In genomic region chr7:43135129-43135528, GRCh38 we compare ENCODE assay signal across 23 cellular contexts. TPM values are rescaled to one million over a fixed set of nuclear protein-coding genes. Genes with fewer than 3 reads are reported as not detected.
DNase-seq lines count a peak whose midpoint lies in the region; ATAC-seq, FAIRE-seq and TF ChIP-seq lines count a peak whose summit lies in the region.
"Had no signal": no experiment of that assay in that cellular context is flagged by ENCODE, and none has a peak within 500 bp of the region (broad histone marks: within the 10 kb centered on the region; RNA-seq: fewer than 3 reads in every experiment).

No MANE protein-coding gene starts in this region.

- FAIRE-seq in bronchial epithelial cell (lab: Jason Lieb, UNC) = no peak
- peak; percentile 91 for FAIRE-seq in keratinocyte (lab: Jason Lieb, UNC)
- FAIRE-seq: GM12878, islet of Langerhans had no signal

- H3K36me3 ChIP-seq in HUES64 (ENCODE audit: insufficient read depth, low read length) (no peaks in the 10 kb centered on the region), bronchial epithelial cell (ENCODE audit: control insufficient read depth, insufficient read depth, low read length) (no peaks in the 10 kb centered on the region), keratinocyte (ENCODE audit: control insufficient read depth in 2 of 2, extremely low read depth in 1 of 2, insufficient read depth in 2 of 2, low read length in 2 of 2) (no peaks in the 10 kb centered on the region)
- H3K36me3 ChIP-seq: heart left ventricle had no signal

- H3K4me3 ChIP-seq in HUES64 (ENCODE audit: low read length) (no peak overlapping the region), bronchial epithelial cell (ENCODE audit: low read depth, low read length) (no peak overlapping the region), keratinocyte (ENCODE audit: control insufficient read depth in 2 of 3, extremely low read depth in 1 of 3, insufficient read depth in 2 of 3, low read depth in 1 of 3, low read length in 3 of 3) (no peak overlapping the region)
- H3K4me3 ChIP-seq: GM12878, heart left ventricle had no signal

- DNase-seq in DMS53 (lab: John Stamatoyannopoulos, UW) = peak; percentile 51
- DNase-seq in bronchial epithelial cell (ENCODE audit: low read depth) = peak; percentile 68
- peak; percentile 15 for DNase-seq in keratinocyte (ENCODE audit: low read depth, low spot score)
- no peak for DNase-seq in NCI-H2029 (lab: John Stamatoyannopoulos, UW)
- DNase-seq in medulla oblongata (ENCODE audit: extremely low spot score) = no peak
- no peak for DNase-seq in NCI-H1930 (lab: John Stamatoyannopoulos, UW)
- DNase-seq: activated CD4-positive, alpha-beta T cell treated with anti-CD3 and anti-CD28 coated beads for 1 hour; effector memory CD4-positive, alpha-beta T cell; GOT3; heart left ventricle; naive thymus-derived CD4-positive, alpha-beta T cell; NCI-H2107; NCI-H524; right cardiac atrium; stimulated activated CD8-positive, alpha-beta memory T cell treated with anti-CD3 and anti-CD28 coated beads, Interleukin-4, amount 100 ng/mL, for 48 hours had no signal

- H3K4me2 ChIP-seq in keratinocyte (ENCODE audit: control insufficient read depth, extremely low read depth, insufficient read depth, low read depth, low read length) = no peak overlapping the region

- H3K27ac ChIP-seq in HUES64 (ENCODE audit: low read depth, low read length) (peak overlapping the region; percentile 75), keratinocyte (ENCODE audit: control insufficient read depth, insufficient read depth, low read length) (no peak overlapping the region)
- H3K27ac ChIP-seq: C4-2B, heart left ventricle had no signal

- dilution Hi-C loops in keratinocyte (cut with MboI; ENCODE audit: extremely low pct_ligation_motif_present, low sequenced_read_pairs) = no loop called here

- no CpG with 5 or more reads among the region's 1 CpG for WGBS in HUES64

- H3K27me3 ChIP-seq in HUES64 (ENCODE audit: insufficient read depth, low read length) (no peaks in the 10 kb centered on the region), bronchial epithelial cell (ENCODE audit: control insufficient read depth, insufficient read depth, low read length) (peaks cover 2% of the 10 kb centered on the region), keratinocyte (ENCODE audit: control insufficient read depth, extremely low read depth, insufficient read depth, low read length) (peaks cover 5% of the 10 kb centered on the region)

- H3K9me3 ChIP-seq in HUES64 (ENCODE audit: insufficient read depth, low read depth, low read length) = no peaks in the 10 kb centered on the region
- no peaks in the 10 kb centered on the region for H3K9me3 ChIP-seq in keratinocyte (ENCODE audit: control insufficient read depth, low read depth, low read length)
- H3K9me3 ChIP-seq: heart left ventricle had no signal

- TF ChIP-seq CTCF in bronchial epithelial cell (IDR thresholded peaks at IDR 0.05; ENCODE audit: insufficient read depth, low read length, severe bottlenecking) (no peak), keratinocyte (optimal IDR thresholded peaks at IDR 0.05 in 1 of 3, IDR thresholded peaks at IDR 0.05 in 1 of 3, conservative IDR thresholded peaks at IDR 0.05 in 1 of 3; ENCODE audit: extremely low read depth in 1 of 3, insufficient read depth in 2 of 3, low read length in 3 of 3) (no peak)

- H4K20me1 ChIP-seq in keratinocyte (ENCODE audit: control insufficient read depth, extremely low read depth, insufficient read depth, low read length) = no peaks in the 10 kb centered on the region

- no peak for ATAC-seq in GM18520 (IDR thresholded peaks at IDR 0.05; ENCODE audit: unreplicated experiment)
- ATAC-seq: GM12878; heart left ventricle; naive thymus-derived CD4-positive, alpha-beta T cell; right cardiac atrium had no signal

- H3K4me1 ChIP-seq in HUES64 (ENCODE audit: insufficient read depth, low read length) = peaks cover 55% of the 10 kb centered on the region
- peaks cover 3% of the 10 kb centered on the region for H3K4me1 ChIP-seq in keratinocyte (ENCODE audit: control insufficient read depth, extremely low read depth, insufficient read depth, low read length)

- no peak overlapping the region; the same call in 1 of the 2 replicates for H3K9ac ChIP-seq in HUES64 (ENCODE audit: low read depth, low read length)
- no peak overlapping the region for H3K9ac ChIP-seq in keratinocyte (ENCODE audit: control insufficient read depth, extremely low read depth, insufficient read depth, low read length)

- H3K9me1 ChIP-seq in keratinocyte (ENCODE audit: control insufficient read depth, extremely low read depth, insufficient read depth, low read length) = no peaks in the 10 kb centered on the region

- no peaks in the 10 kb centered on the region for H3K79me2 ChIP-seq in keratinocyte (ENCODE audit: control insufficient read depth, insufficient read depth, low read length)

- no peak overlapping the region for H2AFZ ChIP-seq in keratinocyte (ENCODE audit: control insufficient read depth, low read length)

RNA-seq across cellular contexts. Expression of gene HECW1, which starts 22.7 kb away (rescaled TPM):
- 1.4 TPM for polyA plus RNA-seq in HUES64 (2013, experiment 1 of 2)
- polyA plus RNA-seq in HUES64 (2013, experiment 2 of 2) = 1.6 TPM
- under 0.01 TPM in 1 of 2 replicates, not detected in the other for total RNA-seq in bronchial epithelial cell
- polyA plus RNA-seq in keratinocyte = 0.01 to 0.04 TPM in 2 of 3 replicates, not detected in the other
- not detected for polyA plus RNA-seq in keratinocyte (2011; ENCODE audit: low read depth)
- polyA plus RNA-seq in keratinocyte (2011; cell fraction: cytosol; rRNA removed) = not detected in 2 replicates
- polyA plus RNA-seq in keratinocyte (2011; cell fraction: nucleus; rRNA removed) = 0.03 and 0.04 TPM in 2 replicates
- polyA plus RNA-seq in keratinocyte (2012; ENCODE audit: low replicate concordance) = not detected in 2 replicates
- not detected in 3 replicates for polyA minus RNA-seq in keratinocyte
- polyA minus RNA-seq in keratinocyte (2011; cell fraction: cytosol; rRNA and poly(A)+ RNA removed) = not detected
- not detected in 2 replicates for polyA minus RNA-seq in keratinocyte (2011; cell fraction: nucleus; rRNA and poly(A)+ RNA removed)
- total RNA-seq: HT-29; LHCN-M2; lung microvascular endothelial cell; naive thymus-derived CD4-positive, alpha-beta T cell; right cardiac atrium had no signal
- polyA plus RNA-seq: heart left ventricle; naive thymus-derived CD4-positive, alpha-beta T cell had no signal

Comparison
In these comparisons a context has a peak if more than half of its experiments do, and no peak if none do; other contexts are left out.
1. DNase-seq: peak in DMS53 (single experiment), bronchial epithelial cell (single experiment) and keratinocyte (single experiment); none in NCI-H2029 (single experiment), medulla oblongata (single experiment) and NCI-H1930 (0 of 2).